ENCODE assay signal across 8 cellular contexts in genomic region chr5:134561871-134562296, GRCh38. TPM values are rescaled to one million over a fixed set of nuclear protein-coding genes. Genes with fewer than 3 reads are reported as not detected.
DNase-seq lines count a peak whose midpoint lies in the region; ATAC-seq and TF ChIP-seq lines count a peak whose summit lies in the region.

No MANE protein-coding gene starts in this region.

- H3K4me3 Mint-ChIP-seq in activated naive CD4-positive, alpha-beta T cell treated with anti-CD3 and anti-CD28 coated beads, Interleukin-2, amount 50 U/mL, for 24 hours: no peak overlapping the region
- H3K4me3 Mint-ChIP-seq in glutamatergic neuron (ENCODE audit: unreplicated experiment) (no peak overlapping the region), type B pancreatic cell (no peak overlapping the region)

- 20 to 74% methylated on average over 1 to 3 of the region's 9 CpGs for WGBS in esophagus squamous epithelium, 2 donors
- WGBS in lower leg skin, 2 donors: 68 to 73% methylated on average over 8 to 9 of the region's 9 CpGs

- H3K4me1 Mint-ChIP-seq in activated naive CD4-positive, alpha-beta T cell treated with anti-CD3 and anti-CD28 coated beads, Interleukin-2, amount 50 U/mL, for 24 hours: peaks cover 9% of the 10 kb centered on the region
- peaks cover 1% of the 10 kb centered on the region for H3K4me1 Mint-ChIP-seq in glutamatergic neuron (ENCODE audit: low read depth, unreplicated experiment)
- no peaks in the 10 kb centered on the region for H3K4me1 Mint-ChIP-seq in type B pancreatic cell (ENCODE audit: unreplicated experiment)

- H3K9me3 ChIP-seq in SJCRH30 (replicated peaks) (no peaks in the 10 kb centered on the region), esophagus squamous epithelium (no peaks in the 10 kb centered on the region)

- no peak overlapping the region for H3K27ac ChIP-seq in SJCRH30
- H3K27ac ChIP-seq in esophagus squamous epithelium: peak overlapping the region in 1 of 4 donors; percentile 16

- intact Hi-C loops in esophagus squamous epithelium (cut with DNase I): no loop called here
- intact Hi-C loops in lower leg skin (cut with DNase I; ENCODE audit: low total_unique reads): no loop called here

- H3K4me3 ChIP-seq in SJCRH30 (no peak overlapping the region), esophagus squamous epithelium (no peak overlapping the region), lower leg skin (ENCODE audit: low read depth, poor library complexity, severe bottlenecking) (no peak overlapping the region)

- peak; percentile 15 for TF ChIP-seq CTCF in glutamatergic neuron (IDR thresholded peaks at IDR 0.05; ENCODE audit: partially characterized antibody, unreplicated experiment)
- peak; percentile 65 for TF ChIP-seq CTCF in type B pancreatic cell (conservative IDR thresholded peaks at IDR 0.05)
- TF ChIP-seq CTCF in esophagus squamous epithelium (IDR thresholded peaks at IDR 0.05): peak in 2 of 6 experiments; percentile 15 to 48
- TF ChIP-seq CTCF in lower leg skin (IDR thresholded peaks at IDR 0.05): no peak

- H3K4me1 ChIP-seq in SJCRH30 (no peaks in the 10 kb centered on the region), esophagus squamous epithelium (peaks cover 0 to 21% (median 6%) of the 10 kb centered on the region in 3 donors)

- H3K27ac Mint-ChIP-seq in activated naive CD4-positive, alpha-beta T cell treated with anti-CD3 and anti-CD28 coated beads, Interleukin-2, amount 50 U/mL, for 24 hours: peak overlapping the region; percentile 65
- H3K27ac Mint-ChIP-seq in glutamatergic neuron (ENCODE audit: unreplicated experiment) (no peak overlapping the region), type B pancreatic cell (no peak overlapping the region)

- no peak for TF ChIP-seq POLR2A in esophagus squamous epithelium (IDR thresholded peaks at IDR 0.05)
- TF ChIP-seq POLR2A in lower leg skin (IDR thresholded peaks at IDR 0.05): no peak

- no peak for ATAC-seq in GM18502 (IDR thresholded peaks at IDR 0.05; ENCODE audit: poor library complexity, unreplicated experiment)

- no peak for DNase-seq in activated naive CD4-positive, alpha-beta T cell (lab: John Stamatoyannopoulos, UW)
- DNase-seq in SJCRH30: peak; percentile 30 to 44
- peak; percentile 54 for DNase-seq in glutamatergic neuron
- no peak for DNase-seq in type B pancreatic cell (ENCODE audit: extremely low spot score, unreplicated experiment)
- DNase-seq in esophagus squamous epithelium (lab: John Stamatoyannopoulos, UW): no peak
- DNase-seq in lower leg skin (ENCODE audit: low spot score in 2 of 2): no peak

- H3K27me3 ChIP-seq in SJCRH30 (no peaks in the 10 kb centered on the region), esophagus squamous epithelium (no peaks in the 10 kb centered on the region)

- H3K9me3 Mint-ChIP-seq in activated naive CD4-positive, alpha-beta T cell treated with anti-CD3 and anti-CD28 coated beads, Interleukin-2, amount 50 U/mL, for 24 hours: no peaks in the 10 kb centered on the region
- H3K9me3 Mint-ChIP-seq in glutamatergic neuron (ENCODE audit: unreplicated experiment): peaks cover 1% of the 10 kb centered on the region
- no peaks in the 10 kb centered on the region for H3K9me3 Mint-ChIP-seq in type B pancreatic cell

- no peaks in the 10 kb centered on the region for H3K27me3 Mint-ChIP-seq in activated naive CD4-positive, alpha-beta T cell treated with anti-CD3 and anti-CD28 coated beads, Interleukin-2, amount 50 U/mL, for 24 hours
- H3K27me3 Mint-ChIP-seq in glutamatergic neuron (ENCODE audit: unreplicated experiment) (peaks cover 11% of the 10 kb centered on the region), type B pancreatic cell (no peaks in the 10 kb centered on the region)

- H3K36me3 Mint-ChIP-seq in activated naive CD4-positive, alpha-beta T cell treated with anti-CD3 and anti-CD28 coated beads, Interleukin-2, amount 50 U/mL, for 24 hours: peaks cover 9% of the 10 kb centered on the region
- H3K36me3 Mint-ChIP-seq in glutamatergic neuron (ENCODE audit: unreplicated experiment) (no peaks in the 10 kb centered on the region), type B pancreatic cell (no peaks in the 10 kb centered on the region)

- H3K36me3 ChIP-seq in SJCRH30: no peaks in the 10 kb centered on the region
- peaks cover 46 to 86% (median 59%) of the 10 kb centered on the region in 3 donors for H3K36me3 ChIP-seq in esophagus squamous epithelium

RNA-seq across cellular contexts. Expression of gene JADE2, which starts 36.4 kb away (rescaled TPM):
- 0.71 and 1.6 TPM in 2 replicates for total RNA-seq in SJCRH30 (2014; rRNA removed; shearing (Covaris generic))
- total RNA-seq in glutamatergic neuron (ENCODE audit: unreplicated experiment) (2.1 TPM), type B pancreatic cell (ENCODE audit: low replicate concordance) (10.8 and 29.8 TPM in 2 replicates), esophagus squamous epithelium (10 to 100 TPM in 3 of 4 donors, 1 to 10 TPM in 1; 9.1 to 32.8 (median 14.9) TPM), lower leg skin (10 to 100 TPM; 35.5 to 68.1 (median 59.0) TPM)

Comparison
In these comparisons a context has a peak if more than half of its experiments do, and no peak if none do; other contexts are left out.
1. DNase-seq: peak in SJCRH30 (2 of 2) and glutamatergic neuron (single experiment); none in activated naive CD4-positive, alpha-beta T cell (0 of 4), type B pancreatic cell (single experiment), esophagus squamous epithelium (single experiment) and lower leg skin (0 of 2).
2. CTCF ChIP-seq: peak in glutamatergic neuron (single experiment) and type B pancreatic cell (single experiment); none in lower leg skin (0 of 3).